In the genomic region with DNA sequence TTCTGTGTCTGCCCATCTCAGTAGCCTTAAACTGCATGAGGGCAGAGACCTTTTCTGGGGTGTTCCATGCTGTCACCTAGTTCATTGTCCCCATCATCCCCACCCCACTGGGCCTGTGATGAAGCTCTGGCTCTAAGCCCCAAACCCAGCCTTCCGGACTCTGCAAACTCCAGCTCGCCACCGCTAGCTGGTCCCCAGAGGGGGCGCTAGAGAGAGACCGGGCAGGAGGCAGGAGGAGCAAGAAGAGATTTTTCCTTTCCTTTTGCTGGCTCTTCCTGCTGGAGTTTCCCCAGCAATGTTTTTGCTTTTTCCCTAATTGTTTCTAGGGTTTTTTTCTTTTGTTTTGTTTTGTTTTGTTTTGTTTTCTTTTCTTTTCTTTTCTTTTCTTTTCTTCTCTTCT, we compare ENCODE assay signal across 10 cellular contexts.
DNase-seq lines count a peak whose midpoint lies in the region; ATAC-seq and TF ChIP-seq lines count a peak whose summit lies in the region.
"Had no signal": no experiment of that assay in that cellular context is flagged by ENCODE, and none has a peak within 500 bp of the region (broad histone marks: within the 10 kb centered on the region; RNA-seq: fewer than 3 reads in every experiment).

No MANE protein-coding gene starts in this region.

- H3K27ac Mint-ChIP-seq in neural progenitor cell = no peak overlapping the region
- H3K27ac Mint-ChIP-seq: stimulated activated naive CD8-positive, alpha-beta T cell treated with anti-CD3 and anti-CD28 coated beads, Interleukin-15, Interleukin-2, amounts not matched to agents 100 ng/mL and 50 ng/mL, for 24 hours had no signal

- no peak overlapping the region for H3K4me3 Mint-ChIP-seq in neural progenitor cell
- H3K4me3 Mint-ChIP-seq: stimulated activated naive CD8-positive, alpha-beta T cell treated with anti-CD3 and anti-CD28 coated beads, Interleukin-15, Interleukin-2, amounts not matched to agents 100 ng/mL and 50 ng/mL, for 24 hours; T-cell had no signal

- H3K9me3 Mint-ChIP-seq in neural progenitor cell = no peaks in the 10 kb centered on the region
- H3K9me3 Mint-ChIP-seq: T-cell had no signal

- H2AFZ ChIP-seq in neural progenitor cell (replicated peaks) = no peak overlapping the region

- H3K79me2 ChIP-seq in neural progenitor cell (ENCODE audit: low read depth) = no peaks in the 10 kb centered on the region

- H3K27me3 Mint-ChIP-seq in neural progenitor cell (ENCODE audit: insufficient read depth, low read depth) = peaks cover 2% of the 10 kb centered on the region

- H3K27ac ChIP-seq in body of pancreas = no peak overlapping the region
- no peak overlapping the region for H3K27ac ChIP-seq in neural progenitor cell

- H3K27me3 ChIP-seq in body of pancreas (no peaks in the 10 kb centered on the region), neural progenitor cell (no peaks in the 10 kb centered on the region)

- H3F3A ChIP-seq in neural progenitor cell (ENCODE audit: low read depth) = no peaks in the 10 kb centered on the region

- TF ChIP-seq RAD21 in Ishikawa (IDR thresholded peaks at IDR 0.05; ENCODE audit: low read depth) = peak; percentile 74

- WGBS in body of pancreas, 2 donors = 21 to 23% methylated on average over 5 of the region's 5 CpGs

- no peaks in the 10 kb centered on the region for H3K4me1 Mint-ChIP-seq in neural progenitor cell
- H3K4me1 Mint-ChIP-seq: T-cell had no signal

- no peaks in the 10 kb centered on the region for H3K36me3 Mint-ChIP-seq in neural progenitor cell
- H3K36me3 Mint-ChIP-seq: T-cell had no signal

- TF ChIP-seq CTCF in body of pancreas (IDR thresholded peaks at IDR 0.05) (peak; percentile 9 to 45 (median 36)), neural progenitor cell (IDR thresholded peaks at IDR 0.05) (peak; percentile 73)

- H3K9me3 ChIP-seq in body of pancreas = no peaks in the 10 kb centered on the region
- no peaks in the 10 kb centered on the region for H3K9me3 ChIP-seq in neural progenitor cell (ENCODE audit: low read depth)

- H3K4me2 ChIP-seq in neural progenitor cell = no peak overlapping the region

- H3K4me1 ChIP-seq in body of pancreas = no peaks in the 10 kb centered on the region
- no peaks in the 10 kb centered on the region for H3K4me1 ChIP-seq in neural progenitor cell

- no peak for TF ChIP-seq EP300 in Ishikawa (IDR thresholded peaks at IDR 0.05; ENCODE audit: borderline replicate concordance)

- no peak overlapping the region for H3K9ac ChIP-seq in neural progenitor cell

- H3K36me3 ChIP-seq in body of pancreas (replicated peaks in 1 of 2; ENCODE audit: insufficient read depth in 1 of 2, low read depth in 2 of 2) (no peaks in the 10 kb centered on the region), neural progenitor cell (no peaks in the 10 kb centered on the region)

- TF ChIP-seq POLR2A in body of pancreas (IDR thresholded peaks at IDR 0.05) = no peak

- DNase-seq in NCI-H2196 (lab: John Stamatoyannopoulos, UW; ENCODE audit: unreplicated experiment) (peak; percentile 1), NCI-H2196 treated with DMSO at 0.1 percent for 48 hours (lab: John Stamatoyannopoulos, UW; ENCODE audit: unreplicated experiment) (no peak), body of pancreas (peak; percentile 26 to 48 (median 36)), neural progenitor cell (ENCODE audit: low spot score) (peak; percentile 70), DMS79 (lab: John Stamatoyannopoulos, UW) (no peak)
- DNase-seq: T-cell had no signal

- H3K4me3 ChIP-seq in body of pancreas = no peak overlapping the region
- H3K4me3 ChIP-seq in neural progenitor cell = no peak overlapping the region

- H4K20me1 ChIP-seq in neural progenitor cell (ENCODE audit: low read depth) = no peaks in the 10 kb centered on the region

- ATAC-seq in body of pancreas (no peak), HG03432 (IDR thresholded peaks at IDR 0.05; ENCODE audit: unreplicated experiment) (no peak), HG02970 (IDR thresholded peaks at IDR 0.05; ENCODE audit: low FRiP score, unreplicated experiment) (no peak)
- ATAC-seq: T-cell had no signal

- intact Hi-C loops in body of pancreas (cut with DNase I) = no loop called here

TF ChIP-seq in Ishikawa, 13 proteins besides CTCF, POLR2A, EP300 and RAD21:
- TF ChIP-seq CEBPB (IDR thresholded peaks at IDR 0.05) (no peak), ZBTB7A (IDR thresholded peaks at IDR 0.05; ENCODE audit: low read depth) (no peak), TEAD4 (IDR thresholded peaks at IDR 0.05) (no peak), EGR1 (IDR thresholded peaks at IDR 0.05) (no peak), TCF12 (IDR thresholded peaks at IDR 0.05; ENCODE audit: low read depth) (no peak), YY1 (IDR thresholded peaks at IDR 0.05; ENCODE audit: low read depth) (no peak), TAF1 (IDR thresholded peaks at IDR 0.05; ENCODE audit: low read depth) (no peak), FOXM1 (IDR thresholded peaks at IDR 0.05; ENCODE audit: borderline replicate concordance, low read depth) (no peak), NFIC (IDR thresholded peaks at IDR 0.05) (no peak), CREB1 (IDR thresholded peaks at IDR 0.05; ENCODE audit: low read depth) (no peak)
- TF ChIP-seq, protein P1, sequence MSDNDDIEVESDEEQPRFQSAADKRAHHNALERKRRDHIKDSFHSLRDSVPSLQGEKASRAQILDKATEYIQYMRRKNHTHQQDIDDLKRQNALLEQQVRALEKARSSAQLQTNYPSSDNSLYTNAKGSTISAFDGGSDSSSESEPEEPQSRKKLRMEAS (IDR thresholded peaks at IDR 0.05) = no peak
- TF ChIP-seq, protein P2, sequence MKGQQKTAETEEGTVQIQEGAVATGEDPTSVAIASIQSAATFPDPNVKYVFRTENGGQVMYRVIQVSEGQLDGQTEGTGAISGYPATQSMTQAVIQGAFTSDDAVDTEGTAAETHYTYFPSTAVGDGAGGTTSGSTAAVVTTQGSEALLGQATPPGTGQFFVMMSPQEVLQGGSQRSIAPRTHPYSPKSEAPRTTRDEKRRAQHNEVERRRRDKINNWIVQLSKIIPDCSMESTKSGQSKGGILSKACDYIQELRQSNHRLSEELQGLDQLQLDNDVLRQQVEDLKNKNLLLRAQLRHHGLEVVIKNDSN (IDR thresholded peaks at IDR 0.05) = no peak
- TF ChIP-seq, protein P3, sequence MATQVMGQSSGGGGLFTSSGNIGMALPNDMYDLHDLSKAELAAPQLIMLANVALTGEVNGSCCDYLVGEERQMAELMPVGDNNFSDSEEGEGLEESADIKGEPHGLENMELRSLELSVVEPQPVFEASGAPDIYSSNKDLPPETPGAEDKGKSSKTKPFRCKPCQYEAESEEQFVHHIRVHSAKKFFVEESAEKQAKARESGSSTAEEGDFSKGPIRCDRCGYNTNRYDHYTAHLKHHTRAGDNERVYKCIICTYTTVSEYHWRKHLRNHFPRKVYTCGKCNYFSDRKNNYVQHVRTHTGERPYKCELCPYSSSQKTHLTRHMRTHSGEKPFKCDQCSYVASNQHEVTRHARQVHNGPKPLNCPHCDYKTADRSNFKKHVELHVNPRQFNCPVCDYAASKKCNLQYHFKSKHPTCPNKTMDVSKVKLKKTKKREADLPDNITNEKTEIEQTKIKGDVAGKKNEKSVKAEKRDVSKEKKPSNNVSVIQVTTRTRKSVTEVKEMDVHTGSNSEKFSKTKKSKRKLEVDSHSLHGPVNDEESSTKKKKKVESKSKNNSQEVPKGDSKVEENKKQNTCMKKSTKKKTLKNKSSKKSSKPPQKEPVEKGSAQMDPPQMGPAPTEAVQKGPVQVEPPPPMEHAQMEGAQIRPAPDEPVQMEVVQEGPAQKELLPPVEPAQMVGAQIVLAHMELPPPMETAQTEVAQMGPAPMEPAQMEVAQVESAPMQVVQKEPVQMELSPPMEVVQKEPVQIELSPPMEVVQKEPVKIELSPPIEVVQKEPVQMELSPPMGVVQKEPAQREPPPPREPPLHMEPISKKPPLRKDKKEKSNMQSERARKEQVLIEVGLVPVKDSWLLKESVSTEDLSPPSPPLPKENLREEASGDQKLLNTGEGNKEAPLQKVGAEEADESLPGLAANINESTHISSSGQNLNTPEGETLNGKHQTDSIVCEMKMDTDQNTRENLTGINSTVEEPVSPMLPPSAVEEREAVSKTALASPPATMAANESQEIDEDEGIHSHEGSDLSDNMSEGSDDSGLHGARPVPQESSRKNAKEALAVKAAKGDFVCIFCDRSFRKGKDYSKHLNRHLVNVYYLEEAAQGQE (IDR thresholded peaks at IDR 0.05; ENCODE audit: low read depth) = no peak

Comparison
In these comparisons a context has a peak if more than half of its experiments do, and no peak if none do; other contexts are left out.
1. DNase-seq: peak in NCI-H2196 (single experiment), body of pancreas (4 of 4) and neural progenitor cell (single experiment); none in NCI-H2196 treated with DMSO at 0.1 percent for 48 hours (single experiment) and DMS79 (single experiment).